Comparison of ENCODE assay signal across 21 cellular contexts in genomic region chr6:741410-742339, GRCh38.
"Had no signal": no experiment of that assay in that cellular context is flagged by ENCODE, and none has a peak within 500 bp of the region (broad histone marks: within the 10 kb centered on the region; RNA-seq: fewer than 3 reads in every experiment).

No MANE protein-coding gene starts in this region.

- ATAC-seq: foreskin keratinocyte, left colon, mucosa of descending colon, sciatic nerve had no signal

- H3K4me3 ChIP-seq: mucosa of descending colon, SJSA1, upper lobe of left lung had no signal

- H3K36me3 Mint-ChIP-seq: brain, memory B cell had no signal

- H3K36me3 ChIP-seq: SJSA1, upper lobe of left lung had no signal

- H3K4me3 Mint-ChIP-seq: brain, memory B cell had no signal

- H3K27me3 Mint-ChIP-seq: brain had no signal

- H3K9me3 ChIP-seq: mucosa of descending colon, SJSA1, upper lobe of left lung had no signal

- FAIRE-seq: keratinocyte, small intestine had no signal

- H3K27ac ChIP-seq: foreskin keratinocyte, SJSA1, upper lobe of left lung had no signal

- H3K9me3 Mint-ChIP-seq: memory B cell had no signal

- DNase-seq: activated CD4-positive, alpha-beta T cell treated with anti-CD3 and anti-CD28 coated beads for 4 hours; activated CD8-positive, alpha-beta memory T cell treated with anti-CD3 and anti-CD28 coated beads, Interleukin-2, amount 50 U/mL, for 48 hours; activated naive CD4-positive, alpha-beta T cell treated with anti-CD3 and anti-CD28 coated beads, Interleukin-2, amount 50 U/mL, for 16 hours; aorta; caudate nucleus; dermis blood vessel endothelial cell; effector CD8-positive, alpha-beta T cell; erythroblast; foreskin keratinocyte; left colon; mucosa of descending colon; small intestine; stimulated activated CD8-positive, alpha-beta memory T cell treated with anti-CD3 and anti-CD28 coated beads, Interleukin-4, amount 100 ng/mL, for 48 hours; stimulated activated naive CD4-positive, alpha-beta T cell; T-helper 9 cell; upper lobe of left lung had no signal

- H3K4me1 ChIP-seq: foreskin keratinocyte, SJSA1, upper lobe of left lung had no signal

- H3K27me3 ChIP-seq: SJSA1, upper lobe of left lung had no signal

- H3K4me1 Mint-ChIP-seq: brain, memory B cell had no signal
